ENCODE assay signal across 1 cellular context in the genomic region with DNA sequence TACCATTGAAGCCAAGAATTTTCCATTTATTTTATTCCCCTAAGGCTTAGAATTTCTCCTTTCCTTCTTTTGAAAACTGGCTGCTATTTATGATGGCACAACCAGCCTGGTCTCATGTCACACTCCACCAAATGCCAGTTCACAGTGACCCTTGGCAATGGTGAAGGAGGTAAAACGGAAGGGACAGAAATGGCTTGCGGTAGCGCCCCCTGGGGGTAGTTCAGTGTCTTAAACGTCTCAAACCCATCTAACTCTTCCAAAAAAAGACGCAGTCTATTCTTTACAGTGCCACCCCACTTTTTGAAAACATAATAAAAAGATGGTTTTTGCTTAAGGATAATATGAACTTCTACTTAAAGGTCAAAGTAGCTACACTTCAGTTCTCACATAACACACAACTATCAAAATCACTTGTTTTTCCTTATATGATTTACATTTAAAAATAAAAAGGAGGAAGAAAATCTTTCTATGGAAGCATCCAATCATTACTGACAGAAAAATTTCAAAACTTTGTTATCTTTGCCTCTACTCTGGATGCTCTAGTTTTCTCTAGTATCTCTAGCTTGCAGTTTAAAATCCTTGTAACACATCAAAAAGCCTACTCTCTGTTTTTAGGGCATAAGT.
TF ChIP-seq lines count a peak whose summit lies in the region.

No MANE protein-coding gene starts in this region.

TF ChIP-seq in H1, 55 proteins besides CTCF, POLR2A, EP300 and RAD21:
- TF ChIP-seq YY1 (IDR thresholded peaks at IDR 0.05; ENCODE audit: low read depth, low read length): no peak
- no peak for TF ChIP-seq GTF2F1 (IDR thresholded peaks at IDR 0.05; ENCODE audit: borderline replicate concordance, low read depth, low read length)
- TF ChIP-seq, protein P1, sequence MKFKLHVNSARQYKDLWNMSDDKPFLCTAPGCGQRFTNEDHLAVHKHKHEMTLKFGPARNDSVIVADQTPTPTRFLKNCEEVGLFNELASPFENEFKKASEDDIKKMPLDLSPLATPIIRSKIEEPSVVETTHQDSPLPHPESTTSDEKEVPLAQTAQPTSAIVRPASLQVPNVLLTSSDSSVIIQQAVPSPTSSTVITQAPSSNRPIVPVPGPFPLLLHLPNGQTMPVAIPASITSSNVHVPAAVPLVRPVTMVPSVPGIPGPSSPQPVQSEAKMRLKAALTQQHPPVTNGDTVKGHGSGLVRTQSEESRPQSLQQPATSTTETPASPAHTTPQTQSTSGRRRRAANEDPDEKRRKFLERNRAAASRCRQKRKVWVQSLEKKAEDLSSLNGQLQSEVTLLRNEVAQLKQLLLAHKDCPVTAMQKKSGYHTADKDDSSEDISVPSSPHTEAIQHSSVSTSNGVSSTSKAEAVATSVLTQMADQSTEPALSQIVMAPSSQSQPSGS (IDR thresholded peaks at IDR 0.05; ENCODE audit: low read length): no peak
- TF ChIP-seq TAF7 (optimal IDR thresholded peaks at IDR 0.05; ENCODE audit: borderline replicate concordance, low read depth, low read length): no peak
- no peak for TF ChIP-seq CBX5 (IDR thresholded peaks at IDR 0.05; ENCODE audit: low read depth, low read length)
- no peak for TF ChIP-seq RXRA (IDR thresholded peaks at IDR 0.05; ENCODE audit: insufficient read depth, low read depth, low read length)
- no peak for TF ChIP-seq SIN3A (conservative IDR thresholded peaks at IDR 0.05 in 1 of 2, IDR thresholded peaks at IDR 0.05 in 1 of 2; ENCODE audit: low read depth in 1 of 2, low read length in 2 of 2)
- TF ChIP-seq SP2 (IDR thresholded peaks at IDR 0.05; ENCODE audit: low read length): no peak
- no peak for TF ChIP-seq SUZ12 (IDR thresholded peaks at IDR 0.05; ENCODE audit: low read length)
- no peak for TF ChIP-seq KDM4A (IDR thresholded peaks at IDR 0.05; ENCODE audit: low read depth, low read length, severe bottlenecking)
